In the genomic region with DNA sequence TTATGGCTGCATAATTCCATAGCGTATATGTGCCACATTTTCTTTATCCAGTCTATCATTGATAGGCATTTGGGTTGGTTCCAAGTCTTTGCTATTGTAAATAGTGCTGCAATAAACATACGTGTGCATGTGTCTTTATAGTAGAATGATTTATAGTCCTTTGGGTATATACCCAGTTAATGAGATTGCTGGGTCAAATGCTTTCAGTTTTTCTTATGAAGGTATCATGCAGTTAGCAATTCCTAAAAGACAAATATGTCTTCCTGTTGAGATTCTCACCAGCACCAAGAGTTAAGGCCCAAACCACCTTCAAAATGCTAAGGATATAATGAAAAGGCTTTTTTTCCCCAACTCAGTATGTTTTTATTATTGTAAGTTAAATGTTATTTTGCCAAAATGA, we compare ENCODE assay signal across 4 cellular contexts. TPM values are rescaled to one million over a fixed set of nuclear protein-coding genes. Genes with fewer than 3 reads are reported as not detected.
"Had no signal": no experiment of that assay in that cellular context is flagged by ENCODE, and none has a peak within 500 bp of the region (broad histone marks: within the 10 kb centered on the region; RNA-seq: fewer than 3 reads in every experiment).

No MANE protein-coding gene starts in this region.

RNA-seq across cellular contexts. Expression of gene JCHAIN, which starts 36.3 kb away (rescaled TPM):
- total RNA-seq: activated CD4-positive, alpha-beta memory T cell treated with anti-CD3 and anti-CD28 coated beads for 36 hours; astrocyte; PC-3; SK-MEL-5 had no signal
